Comparison of ENCODE assay signal across 1 cellular context in the genomic region with DNA sequence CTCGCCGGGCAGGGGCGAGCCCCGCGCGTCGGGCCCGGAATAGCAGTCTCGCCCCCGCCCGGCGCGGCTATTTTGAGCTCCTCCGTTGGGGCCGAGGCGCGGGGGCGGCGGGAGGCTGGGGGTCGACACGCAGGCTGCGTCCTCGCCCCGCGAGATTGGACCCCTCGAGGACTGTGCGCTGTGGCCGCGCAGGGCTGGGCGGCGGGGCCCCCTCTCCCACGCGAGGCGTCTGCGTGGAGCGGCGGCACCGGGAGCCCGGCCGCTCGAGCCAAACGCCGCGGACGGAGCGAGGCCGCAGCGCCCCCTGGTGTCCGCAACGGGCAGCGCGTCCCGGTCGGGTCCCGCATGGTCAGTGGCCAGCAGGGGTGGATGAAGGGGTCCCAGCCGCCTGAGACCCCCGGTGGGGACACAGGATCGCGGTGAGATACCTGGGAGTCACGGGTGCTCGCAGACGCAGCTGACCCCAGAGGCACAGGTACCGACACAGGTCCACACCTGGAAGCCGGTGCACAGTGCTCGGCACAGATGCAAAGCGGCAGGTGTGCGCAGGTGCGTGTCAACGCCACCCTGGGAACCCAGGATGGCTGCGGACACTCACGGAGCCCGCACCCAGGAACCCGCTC.
TF ChIP-seq lines count a peak whose summit lies in the region.

No MANE protein-coding gene starts in this region.

TF ChIP-seq in K562, 482 proteins besides CTCF, POLR2A, EP300 and RAD21 (continued from another document and continues in another):
- TF ChIP-seq, protein P1, sequence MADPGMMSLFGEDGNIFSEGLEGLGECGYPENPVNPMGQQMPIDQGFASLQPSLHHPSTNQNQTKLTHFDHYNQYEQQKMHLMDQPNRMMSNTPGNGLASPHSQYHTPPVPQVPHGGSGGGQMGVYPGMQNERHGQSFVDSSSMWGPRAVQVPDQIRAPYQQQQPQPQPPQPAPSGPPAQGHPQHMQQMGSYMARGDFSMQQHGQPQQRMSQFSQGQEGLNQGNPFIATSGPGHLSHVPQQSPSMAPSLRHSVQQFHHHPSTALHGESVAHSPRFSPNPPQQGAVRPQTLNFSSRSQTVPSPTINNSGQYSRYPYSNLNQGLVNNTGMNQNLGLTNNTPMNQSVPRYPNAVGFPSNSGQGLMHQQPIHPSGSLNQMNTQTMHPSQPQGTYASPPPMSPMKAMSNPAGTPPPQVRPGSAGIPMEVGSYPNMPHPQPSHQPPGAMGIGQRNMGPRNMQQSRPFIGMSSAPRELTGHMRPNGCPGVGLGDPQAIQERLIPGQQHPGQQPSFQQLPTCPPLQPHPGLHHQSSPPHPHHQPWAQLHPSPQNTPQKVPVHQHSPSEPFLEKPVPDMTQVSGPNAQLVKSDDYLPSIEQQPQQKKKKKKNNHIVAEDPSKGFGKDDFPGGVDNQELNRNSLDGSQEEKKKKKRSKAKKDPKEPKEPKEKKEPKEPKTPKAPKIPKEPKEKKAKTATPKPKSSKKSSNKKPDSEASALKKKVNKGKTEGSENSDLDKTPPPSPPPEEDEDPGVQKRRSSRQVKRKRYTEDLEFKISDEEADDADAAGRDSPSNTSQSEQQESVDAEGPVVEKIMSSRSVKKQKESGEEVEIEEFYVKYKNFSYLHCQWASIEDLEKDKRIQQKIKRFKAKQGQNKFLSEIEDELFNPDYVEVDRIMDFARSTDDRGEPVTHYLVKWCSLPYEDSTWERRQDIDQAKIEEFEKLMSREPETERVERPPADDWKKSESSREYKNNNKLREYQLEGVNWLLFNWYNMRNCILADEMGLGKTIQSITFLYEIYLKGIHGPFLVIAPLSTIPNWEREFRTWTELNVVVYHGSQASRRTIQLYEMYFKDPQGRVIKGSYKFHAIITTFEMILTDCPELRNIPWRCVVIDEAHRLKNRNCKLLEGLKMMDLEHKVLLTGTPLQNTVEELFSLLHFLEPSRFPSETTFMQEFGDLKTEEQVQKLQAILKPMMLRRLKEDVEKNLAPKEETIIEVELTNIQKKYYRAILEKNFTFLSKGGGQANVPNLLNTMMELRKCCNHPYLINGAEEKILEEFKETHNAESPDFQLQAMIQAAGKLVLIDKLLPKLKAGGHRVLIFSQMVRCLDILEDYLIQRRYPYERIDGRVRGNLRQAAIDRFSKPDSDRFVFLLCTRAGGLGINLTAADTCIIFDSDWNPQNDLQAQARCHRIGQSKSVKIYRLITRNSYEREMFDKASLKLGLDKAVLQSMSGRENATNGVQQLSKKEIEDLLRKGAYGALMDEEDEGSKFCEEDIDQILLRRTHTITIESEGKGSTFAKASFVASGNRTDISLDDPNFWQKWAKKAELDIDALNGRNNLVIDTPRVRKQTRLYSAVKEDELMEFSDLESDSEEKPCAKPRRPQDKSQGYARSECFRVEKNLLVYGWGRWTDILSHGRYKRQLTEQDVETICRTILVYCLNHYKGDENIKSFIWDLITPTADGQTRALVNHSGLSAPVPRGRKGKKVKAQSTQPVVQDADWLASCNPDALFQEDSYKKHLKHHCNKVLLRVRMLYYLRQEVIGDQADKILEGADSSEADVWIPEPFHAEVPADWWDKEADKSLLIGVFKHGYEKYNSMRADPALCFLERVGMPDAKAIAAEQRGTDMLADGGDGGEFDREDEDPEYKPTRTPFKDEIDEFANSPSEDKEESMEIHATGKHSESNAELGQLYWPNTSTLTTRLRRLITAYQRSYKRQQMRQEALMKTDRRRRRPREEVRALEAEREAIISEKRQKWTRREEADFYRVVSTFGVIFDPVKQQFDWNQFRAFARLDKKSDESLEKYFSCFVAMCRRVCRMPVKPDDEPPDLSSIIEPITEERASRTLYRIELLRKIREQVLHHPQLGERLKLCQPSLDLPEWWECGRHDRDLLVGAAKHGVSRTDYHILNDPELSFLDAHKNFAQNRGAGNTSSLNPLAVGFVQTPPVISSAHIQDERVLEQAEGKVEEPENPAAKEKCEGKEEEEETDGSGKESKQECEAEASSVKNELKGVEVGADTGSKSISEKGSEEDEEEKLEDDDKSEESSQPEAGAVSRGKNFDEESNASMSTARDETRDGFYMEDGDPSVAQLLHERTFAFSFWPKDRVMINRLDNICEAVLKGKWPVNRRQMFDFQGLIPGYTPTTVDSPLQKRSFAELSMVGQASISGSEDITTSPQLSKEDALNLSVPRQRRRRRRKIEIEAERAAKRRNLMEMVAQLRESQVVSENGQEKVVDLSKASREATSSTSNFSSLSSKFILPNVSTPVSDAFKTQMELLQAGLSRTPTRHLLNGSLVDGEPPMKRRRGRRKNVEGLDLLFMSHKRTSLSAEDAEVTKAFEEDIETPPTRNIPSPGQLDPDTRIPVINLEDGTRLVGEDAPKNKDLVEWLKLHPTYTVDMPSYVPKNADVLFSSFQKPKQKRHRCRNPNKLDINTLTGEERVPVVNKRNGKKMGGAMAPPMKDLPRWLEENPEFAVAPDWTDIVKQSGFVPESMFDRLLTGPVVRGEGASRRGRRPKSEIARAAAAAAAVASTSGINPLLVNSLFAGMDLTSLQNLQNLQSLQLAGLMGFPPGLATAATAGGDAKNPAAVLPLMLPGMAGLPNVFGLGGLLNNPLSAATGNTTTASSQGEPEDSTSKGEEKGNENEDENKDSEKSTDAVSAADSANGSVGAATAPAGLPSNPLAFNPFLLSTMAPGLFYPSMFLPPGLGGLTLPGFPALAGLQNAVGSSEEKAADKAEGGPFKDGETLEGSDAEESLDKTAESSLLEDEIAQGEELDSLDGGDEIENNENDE (IDR thresholded peaks at IDR 0.05; ENCODE audit: low read depth, low read length) = no peak
- no peak for TF ChIP-seq LARP7 (IDR thresholded peaks at IDR 0.05)
- TF ChIP-seq NFXL1 (CRISPR knock-in tag; IDR thresholded peaks at IDR 0.05) = no peak
- no peak for TF ChIP-seq ATF1 (CRISPR knock-in tag; IDR thresholded peaks at IDR 0.05)
- no peak for TF ChIP-seq ATF1 (tag; IDR thresholded peaks at IDR 0.05)
- TF ChIP-seq, protein P2, sequence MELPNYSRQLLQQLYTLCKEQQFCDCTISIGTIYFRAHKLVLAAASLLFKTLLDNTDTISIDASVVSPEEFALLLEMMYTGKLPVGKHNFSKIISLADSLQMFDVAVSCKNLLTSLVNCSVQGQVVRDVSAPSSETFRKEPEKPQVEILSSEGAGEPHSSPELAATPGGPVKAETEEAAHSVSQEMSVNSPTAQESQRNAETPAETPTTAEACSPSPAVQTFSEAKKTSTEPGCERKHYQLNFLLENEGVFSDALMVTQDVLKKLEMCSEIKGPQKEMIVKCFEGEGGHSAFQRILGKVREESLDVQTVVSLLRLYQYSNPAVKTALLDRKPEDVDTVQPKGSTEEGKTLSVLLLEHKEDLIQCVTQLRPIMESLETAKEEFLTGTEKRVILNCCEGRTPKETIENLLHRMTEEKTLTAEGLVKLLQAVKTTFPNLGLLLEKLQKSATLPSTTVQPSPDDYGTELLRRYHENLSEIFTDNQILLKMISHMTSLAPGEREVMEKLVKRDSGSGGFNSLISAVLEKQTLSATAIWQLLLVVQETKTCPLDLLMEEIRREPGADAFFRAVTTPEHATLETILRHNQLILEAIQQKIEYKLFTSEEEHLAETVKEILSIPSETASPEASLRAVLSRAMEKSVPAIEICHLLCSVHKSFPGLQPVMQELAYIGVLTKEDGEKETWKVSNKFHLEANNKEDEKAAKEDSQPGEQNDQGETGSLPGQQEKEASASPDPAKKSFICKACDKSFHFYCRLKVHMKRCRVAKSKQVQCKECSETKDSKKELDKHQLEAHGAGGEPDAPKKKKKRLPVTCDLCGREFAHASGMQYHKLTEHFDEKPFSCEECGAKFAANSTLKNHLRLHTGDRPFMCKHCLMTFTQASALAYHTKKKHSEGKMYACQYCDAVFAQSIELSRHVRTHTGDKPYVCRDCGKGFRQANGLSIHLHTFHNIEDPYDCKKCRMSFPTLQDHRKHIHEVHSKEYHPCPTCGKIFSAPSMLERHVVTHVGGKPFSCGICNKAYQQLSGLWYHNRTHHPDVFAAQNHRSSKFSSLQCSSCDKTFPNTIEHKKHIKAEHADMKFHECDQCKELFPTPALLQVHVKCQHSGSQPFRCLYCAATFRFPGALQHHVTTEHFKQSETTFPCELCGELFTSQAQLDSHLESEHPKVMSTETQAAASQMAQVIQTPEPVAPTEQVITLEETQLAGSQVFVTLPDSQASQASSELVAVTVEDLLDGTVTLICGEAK (IDR thresholded peaks at IDR 0.05) = no peak
- TF ChIP-seq, protein P2 (CRISPR knock-in tag; IDR thresholded peaks at IDR 0.05) = no peak
- peak; percentile 72 for TF ChIP-seq ZEB2 (IDR thresholded peaks at IDR 0.05)
- TF ChIP-seq ERF (CRISPR knock-in tag; IDR thresholded peaks at IDR 0.05) = peak; percentile 26; the same call in 1 of the 2 replicates
- no peak for TF ChIP-seq MCM2 (IDR thresholded peaks at IDR 0.05; ENCODE audit: low read depth)
- TF ChIP-seq RBM15 (IDR thresholded peaks at IDR 0.05; ENCODE audit: insufficient read depth, low read length) = no peak
- TF ChIP-seq NUFIP1 (IDR thresholded peaks at IDR 0.05; ENCODE audit: partially characterized antibody) = no peak
- no peak for TF ChIP-seq PTBP1 (IDR thresholded peaks at IDR 0.05; ENCODE audit: low read depth, low read length)
- no peak for TF ChIP-seq CREB1 (IDR thresholded peaks at IDR 0.05)
- no peak for TF ChIP-seq CREB1 (CRISPR knock-in tag; IDR thresholded peaks at IDR 0.05)
- TF ChIP-seq, protein P3, sequence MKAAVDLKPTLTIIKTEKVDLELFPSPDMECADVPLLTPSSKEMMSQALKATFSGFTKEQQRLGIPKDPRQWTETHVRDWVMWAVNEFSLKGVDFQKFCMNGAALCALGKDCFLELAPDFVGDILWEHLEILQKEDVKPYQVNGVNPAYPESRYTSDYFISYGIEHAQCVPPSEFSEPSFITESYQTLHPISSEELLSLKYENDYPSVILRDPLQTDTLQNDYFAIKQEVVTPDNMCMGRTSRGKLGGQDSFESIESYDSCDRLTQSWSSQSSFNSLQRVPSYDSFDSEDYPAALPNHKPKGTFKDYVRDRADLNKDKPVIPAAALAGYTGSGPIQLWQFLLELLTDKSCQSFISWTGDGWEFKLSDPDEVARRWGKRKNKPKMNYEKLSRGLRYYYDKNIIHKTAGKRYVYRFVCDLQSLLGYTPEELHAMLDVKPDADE (conservative IDR thresholded peaks at IDR 0.05; ENCODE audit: control insufficient read depth, low read depth, low read length) = no peak
- no peak for TF ChIP-seq SMARCE1 (IDR thresholded peaks at IDR 0.05)
- TF ChIP-seq, protein P4, sequence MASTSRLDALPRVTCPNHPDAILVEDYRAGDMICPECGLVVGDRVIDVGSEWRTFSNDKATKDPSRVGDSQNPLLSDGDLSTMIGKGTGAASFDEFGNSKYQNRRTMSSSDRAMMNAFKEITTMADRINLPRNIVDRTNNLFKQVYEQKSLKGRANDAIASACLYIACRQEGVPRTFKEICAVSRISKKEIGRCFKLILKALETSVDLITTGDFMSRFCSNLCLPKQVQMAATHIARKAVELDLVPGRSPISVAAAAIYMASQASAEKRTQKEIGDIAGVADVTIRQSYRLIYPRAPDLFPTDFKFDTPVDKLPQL (IDR thresholded peaks at IDR 0.05; ENCODE audit: extremely low read depth, insufficient read length) = no peak
